ENCODE assay signal across 22 cellular contexts in genomic region chr4:57945298-57945697, GRCh38.
"Had no signal": no experiment of that assay in that cellular context is flagged by ENCODE, and none has a peak within 500 bp of the region (broad histone marks: within the 10 kb centered on the region; RNA-seq: fewer than 3 reads in every experiment).

No MANE protein-coding gene starts in this region.

- H3K4me1 ChIP-seq: esophagus squamous epithelium, gastroesophageal sphincter, right atrium auricular region, sigmoid colon, testis, tibial nerve, upper lobe of right lung, vagina had no signal

- H3K4me3 ChIP-seq: esophagus squamous epithelium, gastroesophageal sphincter, lung, right atrium auricular region, sigmoid colon, skin epidermis, testis, tibial nerve, upper lobe of right lung, vagina had no signal

- DNase-seq: effector memory CD8-positive, alpha-beta T cell; esophagus squamous epithelium; foreskin fibroblast; kidney; left colon; left ventricle myocardium superior; mesendoderm; naive thymus-derived CD4-positive, alpha-beta T cell; posterior cingulate gyrus; sigmoid colon; stimulated activated CD4-positive, alpha-beta T cell treated with anti-CD3 and anti-CD28 coated beads, Interleukin-2, amount 100 ng/mL, for 24 hours; stimulated activated CD4-positive, alpha-beta T cell treated with anti-CD3 and anti-CD28 coated beads, Interleukin-4, amount 100 ng/mL, for 4 hours; stimulated activated naive B cell treated with anti-CD40 and anti-IgM and Interleukin-4, amounts not matched to agents 10 μg/mL and 1 μg/mL and 100 μg/mL, for 72 hours; stimulated activated naive CD8-positive, alpha-beta T cell treated with anti-CD3 and anti-CD28 coated beads, Interleukin-15, amount 100 ng/mL, for 72 hours; testis; upper lobe of right lung had no signal

- H3K9me3 ChIP-seq: esophagus squamous epithelium, gastroesophageal sphincter, right atrium auricular region, sigmoid colon, testis, tibial nerve, upper lobe of right lung, vagina had no signal

- FAIRE-seq: kidney had no signal

- H3K27ac ChIP-seq: esophagus squamous epithelium, gastroesophageal sphincter, right atrium auricular region, sigmoid colon, skin epidermis, testis, tibial nerve, upper lobe of right lung, vagina had no signal

- H3K36me3 ChIP-seq: esophagus squamous epithelium, gastroesophageal sphincter, right atrium auricular region, sigmoid colon, tibial nerve, upper lobe of right lung, vagina had no signal

- ATAC-seq: effector memory CD8-positive, alpha-beta T cell; gastroesophageal sphincter; left colon; left ventricle myocardium superior; naive thymus-derived CD4-positive, alpha-beta T cell; stimulated activated naive B cell treated with anti-CD40 and anti-IgM and Interleukin-4, amounts not matched to agents 10 μg/mL and 1 μg/mL and 100 μg/mL, for 72 hours; stimulated activated naive CD8-positive, alpha-beta T cell treated with anti-CD3 and anti-CD28 coated beads, Interleukin-15, amount 100 ng/mL, for 72 hours; upper lobe of right lung had no signal

- H3K27me3 ChIP-seq: esophagus squamous epithelium, gastroesophageal sphincter, right atrium auricular region, sigmoid colon, testis, tibial nerve, upper lobe of right lung, vagina had no signal
